Comparison of ENCODE assay signal across 2 cellular contexts in the genomic region with DNA sequence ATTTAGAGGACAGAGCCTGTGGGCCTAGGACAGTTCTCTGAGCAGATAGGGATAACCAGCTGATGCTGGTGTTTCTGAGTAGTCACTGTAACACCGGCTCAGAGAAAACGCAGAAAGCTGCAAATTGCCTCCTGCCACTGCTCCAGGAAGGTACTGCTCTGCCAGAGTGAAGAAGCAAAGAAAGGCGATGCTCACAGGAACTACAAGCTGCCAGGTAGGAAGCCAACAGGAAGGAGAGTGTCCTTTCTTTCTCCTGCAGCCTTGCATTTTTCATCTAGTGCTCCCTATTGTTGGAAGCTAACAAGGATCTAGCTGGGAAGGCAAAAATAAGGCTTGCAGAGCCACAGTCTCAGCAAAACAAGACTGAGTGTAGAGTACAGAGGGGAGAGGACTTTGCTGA.
TF ChIP-seq lines count a peak whose summit lies in the region.

No MANE protein-coding gene starts in this region.

TF ChIP-seq in GM23338, 12 proteins besides CTCF, POLR2A, EP300 and RAD21:
- TF ChIP-seq, protein P1, sequence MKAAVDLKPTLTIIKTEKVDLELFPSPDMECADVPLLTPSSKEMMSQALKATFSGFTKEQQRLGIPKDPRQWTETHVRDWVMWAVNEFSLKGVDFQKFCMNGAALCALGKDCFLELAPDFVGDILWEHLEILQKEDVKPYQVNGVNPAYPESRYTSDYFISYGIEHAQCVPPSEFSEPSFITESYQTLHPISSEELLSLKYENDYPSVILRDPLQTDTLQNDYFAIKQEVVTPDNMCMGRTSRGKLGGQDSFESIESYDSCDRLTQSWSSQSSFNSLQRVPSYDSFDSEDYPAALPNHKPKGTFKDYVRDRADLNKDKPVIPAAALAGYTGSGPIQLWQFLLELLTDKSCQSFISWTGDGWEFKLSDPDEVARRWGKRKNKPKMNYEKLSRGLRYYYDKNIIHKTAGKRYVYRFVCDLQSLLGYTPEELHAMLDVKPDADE (IDR thresholded peaks at IDR 0.05) = no peak
- TF ChIP-seq EZH2phosphoT487 (IDR thresholded peaks at IDR 0.05; ENCODE audit: unreplicated experiment) = no peak
- no peak for TF ChIP-seq POLR2AphosphoS5 (IDR thresholded peaks at IDR 0.05; ENCODE audit: low read depth)
- TF ChIP-seq, protein P2, sequence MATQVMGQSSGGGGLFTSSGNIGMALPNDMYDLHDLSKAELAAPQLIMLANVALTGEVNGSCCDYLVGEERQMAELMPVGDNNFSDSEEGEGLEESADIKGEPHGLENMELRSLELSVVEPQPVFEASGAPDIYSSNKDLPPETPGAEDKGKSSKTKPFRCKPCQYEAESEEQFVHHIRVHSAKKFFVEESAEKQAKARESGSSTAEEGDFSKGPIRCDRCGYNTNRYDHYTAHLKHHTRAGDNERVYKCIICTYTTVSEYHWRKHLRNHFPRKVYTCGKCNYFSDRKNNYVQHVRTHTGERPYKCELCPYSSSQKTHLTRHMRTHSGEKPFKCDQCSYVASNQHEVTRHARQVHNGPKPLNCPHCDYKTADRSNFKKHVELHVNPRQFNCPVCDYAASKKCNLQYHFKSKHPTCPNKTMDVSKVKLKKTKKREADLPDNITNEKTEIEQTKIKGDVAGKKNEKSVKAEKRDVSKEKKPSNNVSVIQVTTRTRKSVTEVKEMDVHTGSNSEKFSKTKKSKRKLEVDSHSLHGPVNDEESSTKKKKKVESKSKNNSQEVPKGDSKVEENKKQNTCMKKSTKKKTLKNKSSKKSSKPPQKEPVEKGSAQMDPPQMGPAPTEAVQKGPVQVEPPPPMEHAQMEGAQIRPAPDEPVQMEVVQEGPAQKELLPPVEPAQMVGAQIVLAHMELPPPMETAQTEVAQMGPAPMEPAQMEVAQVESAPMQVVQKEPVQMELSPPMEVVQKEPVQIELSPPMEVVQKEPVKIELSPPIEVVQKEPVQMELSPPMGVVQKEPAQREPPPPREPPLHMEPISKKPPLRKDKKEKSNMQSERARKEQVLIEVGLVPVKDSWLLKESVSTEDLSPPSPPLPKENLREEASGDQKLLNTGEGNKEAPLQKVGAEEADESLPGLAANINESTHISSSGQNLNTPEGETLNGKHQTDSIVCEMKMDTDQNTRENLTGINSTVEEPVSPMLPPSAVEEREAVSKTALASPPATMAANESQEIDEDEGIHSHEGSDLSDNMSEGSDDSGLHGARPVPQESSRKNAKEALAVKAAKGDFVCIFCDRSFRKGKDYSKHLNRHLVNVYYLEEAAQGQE (IDR thresholded peaks at IDR 0.05; ENCODE audit: unreplicated experiment) = no peak
- no peak for TF ChIP-seq STAT1 (IDR thresholded peaks at IDR 0.05; ENCODE audit: unreplicated experiment)
- TF ChIP-seq ZNF114 (CRISPR knock-in tag; IDR thresholded peaks at IDR 0.05) = no peak
- TF ChIP-seq EZH2 (IDR thresholded peaks at IDR 0.05; ENCODE audit: low read depth, unreplicated experiment) = no peak
- TF ChIP-seq ZNF331 (CRISPR knock-in tag; IDR thresholded peaks at IDR 0.05; ENCODE audit: low read depth) = no peak
- no peak for TF ChIP-seq NANOG (IDR thresholded peaks at IDR 0.05; ENCODE audit: borderline replicate concordance)

TF ChIP-seq in H1, 55 proteins besides CTCF, POLR2A, EP300 and RAD21:
- TF ChIP-seq TBP (IDR thresholded peaks at IDR 0.05; ENCODE audit: low read depth, low read length) (no peak), SIRT6 (IDR thresholded peaks at IDR 0.05; ENCODE audit: low read length) (no peak), TCF12 (IDR thresholded peaks at IDR 0.05; ENCODE audit: low read depth, low read length) (no peak), CTBP2 (IDR thresholded peaks at IDR 0.05; ENCODE audit: borderline replicate concordance, insufficient read depth, insufficient read length, low read length) (no peak), JUN (IDR thresholded peaks at IDR 0.05; ENCODE audit: low read depth, low read length) (no peak), CHD1 (IDR thresholded peaks at IDR 0.05; ENCODE audit: low read depth, low read length) (no peak), TAF7 (optimal IDR thresholded peaks at IDR 0.05; ENCODE audit: borderline replicate concordance, low read depth, low read length) (no peak), SP1 (IDR thresholded peaks at IDR 0.05; ENCODE audit: low read depth, low read length) (no peak), TEAD4 (IDR thresholded peaks at IDR 0.05; ENCODE audit: low read depth, low read length) (no peak), EZH2 (IDR thresholded peaks at IDR 0.05; ENCODE audit: low read depth, low read length, severe bottlenecking) (no peak), SP4 (IDR thresholded peaks at IDR 0.05; ENCODE audit: low read length) (no peak), CBX8 (IDR thresholded peaks at IDR 0.05; ENCODE audit: borderline replicate concordance, low read depth, low read length) (no peak)
- TF ChIP-seq, protein P3, sequence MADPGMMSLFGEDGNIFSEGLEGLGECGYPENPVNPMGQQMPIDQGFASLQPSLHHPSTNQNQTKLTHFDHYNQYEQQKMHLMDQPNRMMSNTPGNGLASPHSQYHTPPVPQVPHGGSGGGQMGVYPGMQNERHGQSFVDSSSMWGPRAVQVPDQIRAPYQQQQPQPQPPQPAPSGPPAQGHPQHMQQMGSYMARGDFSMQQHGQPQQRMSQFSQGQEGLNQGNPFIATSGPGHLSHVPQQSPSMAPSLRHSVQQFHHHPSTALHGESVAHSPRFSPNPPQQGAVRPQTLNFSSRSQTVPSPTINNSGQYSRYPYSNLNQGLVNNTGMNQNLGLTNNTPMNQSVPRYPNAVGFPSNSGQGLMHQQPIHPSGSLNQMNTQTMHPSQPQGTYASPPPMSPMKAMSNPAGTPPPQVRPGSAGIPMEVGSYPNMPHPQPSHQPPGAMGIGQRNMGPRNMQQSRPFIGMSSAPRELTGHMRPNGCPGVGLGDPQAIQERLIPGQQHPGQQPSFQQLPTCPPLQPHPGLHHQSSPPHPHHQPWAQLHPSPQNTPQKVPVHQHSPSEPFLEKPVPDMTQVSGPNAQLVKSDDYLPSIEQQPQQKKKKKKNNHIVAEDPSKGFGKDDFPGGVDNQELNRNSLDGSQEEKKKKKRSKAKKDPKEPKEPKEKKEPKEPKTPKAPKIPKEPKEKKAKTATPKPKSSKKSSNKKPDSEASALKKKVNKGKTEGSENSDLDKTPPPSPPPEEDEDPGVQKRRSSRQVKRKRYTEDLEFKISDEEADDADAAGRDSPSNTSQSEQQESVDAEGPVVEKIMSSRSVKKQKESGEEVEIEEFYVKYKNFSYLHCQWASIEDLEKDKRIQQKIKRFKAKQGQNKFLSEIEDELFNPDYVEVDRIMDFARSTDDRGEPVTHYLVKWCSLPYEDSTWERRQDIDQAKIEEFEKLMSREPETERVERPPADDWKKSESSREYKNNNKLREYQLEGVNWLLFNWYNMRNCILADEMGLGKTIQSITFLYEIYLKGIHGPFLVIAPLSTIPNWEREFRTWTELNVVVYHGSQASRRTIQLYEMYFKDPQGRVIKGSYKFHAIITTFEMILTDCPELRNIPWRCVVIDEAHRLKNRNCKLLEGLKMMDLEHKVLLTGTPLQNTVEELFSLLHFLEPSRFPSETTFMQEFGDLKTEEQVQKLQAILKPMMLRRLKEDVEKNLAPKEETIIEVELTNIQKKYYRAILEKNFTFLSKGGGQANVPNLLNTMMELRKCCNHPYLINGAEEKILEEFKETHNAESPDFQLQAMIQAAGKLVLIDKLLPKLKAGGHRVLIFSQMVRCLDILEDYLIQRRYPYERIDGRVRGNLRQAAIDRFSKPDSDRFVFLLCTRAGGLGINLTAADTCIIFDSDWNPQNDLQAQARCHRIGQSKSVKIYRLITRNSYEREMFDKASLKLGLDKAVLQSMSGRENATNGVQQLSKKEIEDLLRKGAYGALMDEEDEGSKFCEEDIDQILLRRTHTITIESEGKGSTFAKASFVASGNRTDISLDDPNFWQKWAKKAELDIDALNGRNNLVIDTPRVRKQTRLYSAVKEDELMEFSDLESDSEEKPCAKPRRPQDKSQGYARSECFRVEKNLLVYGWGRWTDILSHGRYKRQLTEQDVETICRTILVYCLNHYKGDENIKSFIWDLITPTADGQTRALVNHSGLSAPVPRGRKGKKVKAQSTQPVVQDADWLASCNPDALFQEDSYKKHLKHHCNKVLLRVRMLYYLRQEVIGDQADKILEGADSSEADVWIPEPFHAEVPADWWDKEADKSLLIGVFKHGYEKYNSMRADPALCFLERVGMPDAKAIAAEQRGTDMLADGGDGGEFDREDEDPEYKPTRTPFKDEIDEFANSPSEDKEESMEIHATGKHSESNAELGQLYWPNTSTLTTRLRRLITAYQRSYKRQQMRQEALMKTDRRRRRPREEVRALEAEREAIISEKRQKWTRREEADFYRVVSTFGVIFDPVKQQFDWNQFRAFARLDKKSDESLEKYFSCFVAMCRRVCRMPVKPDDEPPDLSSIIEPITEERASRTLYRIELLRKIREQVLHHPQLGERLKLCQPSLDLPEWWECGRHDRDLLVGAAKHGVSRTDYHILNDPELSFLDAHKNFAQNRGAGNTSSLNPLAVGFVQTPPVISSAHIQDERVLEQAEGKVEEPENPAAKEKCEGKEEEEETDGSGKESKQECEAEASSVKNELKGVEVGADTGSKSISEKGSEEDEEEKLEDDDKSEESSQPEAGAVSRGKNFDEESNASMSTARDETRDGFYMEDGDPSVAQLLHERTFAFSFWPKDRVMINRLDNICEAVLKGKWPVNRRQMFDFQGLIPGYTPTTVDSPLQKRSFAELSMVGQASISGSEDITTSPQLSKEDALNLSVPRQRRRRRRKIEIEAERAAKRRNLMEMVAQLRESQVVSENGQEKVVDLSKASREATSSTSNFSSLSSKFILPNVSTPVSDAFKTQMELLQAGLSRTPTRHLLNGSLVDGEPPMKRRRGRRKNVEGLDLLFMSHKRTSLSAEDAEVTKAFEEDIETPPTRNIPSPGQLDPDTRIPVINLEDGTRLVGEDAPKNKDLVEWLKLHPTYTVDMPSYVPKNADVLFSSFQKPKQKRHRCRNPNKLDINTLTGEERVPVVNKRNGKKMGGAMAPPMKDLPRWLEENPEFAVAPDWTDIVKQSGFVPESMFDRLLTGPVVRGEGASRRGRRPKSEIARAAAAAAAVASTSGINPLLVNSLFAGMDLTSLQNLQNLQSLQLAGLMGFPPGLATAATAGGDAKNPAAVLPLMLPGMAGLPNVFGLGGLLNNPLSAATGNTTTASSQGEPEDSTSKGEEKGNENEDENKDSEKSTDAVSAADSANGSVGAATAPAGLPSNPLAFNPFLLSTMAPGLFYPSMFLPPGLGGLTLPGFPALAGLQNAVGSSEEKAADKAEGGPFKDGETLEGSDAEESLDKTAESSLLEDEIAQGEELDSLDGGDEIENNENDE (IDR thresholded peaks at IDR 0.05; ENCODE audit: insufficient replicate concordance, low read length) = no peak
